Comparison of ENCODE assay signal across 24 cellular contexts in the genomic region with DNA sequence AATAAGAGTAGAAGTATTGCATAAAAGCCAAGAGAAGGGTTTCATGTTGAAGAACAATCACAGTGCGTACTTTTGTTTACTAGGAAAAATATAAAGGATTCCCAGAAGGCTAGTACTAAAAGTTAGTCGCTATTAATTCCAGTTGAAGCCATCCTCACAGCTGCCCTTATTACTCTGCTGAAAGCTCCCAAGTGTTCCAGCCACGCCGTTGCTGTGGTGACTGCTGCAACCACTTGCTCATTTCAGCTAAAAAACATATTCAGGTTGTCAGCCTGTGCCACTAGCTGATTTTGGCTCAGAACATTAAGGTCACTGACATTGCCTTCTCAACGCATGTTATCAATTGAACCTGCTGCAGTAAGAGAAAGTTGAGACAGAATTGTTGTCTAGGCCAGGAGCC.
DNase-seq lines count a peak whose midpoint lies in the region; ATAC-seq, FAIRE-seq and TF ChIP-seq lines count a peak whose summit lies in the region.
"Had no signal": no experiment of that assay in that cellular context is flagged by ENCODE, and none has a peak within 500 bp of the region (broad histone marks: within the 10 kb centered on the region; RNA-seq: fewer than 3 reads in every experiment).

No MANE protein-coding gene starts in this region.

- H3K36me3 Mint-ChIP-seq in T-helper 17 cell (ENCODE audit: low read depth), result no peaks in the 10 kb centered on the region
- H3K36me3 Mint-ChIP-seq: CD8-positive, alpha-beta memory T cell had no signal

- in situ Hi-C loops in brain microvascular endothelial cell (cut with HindIII; ENCODE audit: low pct_ligation_motif_present, low sequenced_read_pairs), result no loop called here

- no peak overlapping the region for H3K4me3 Mint-ChIP-seq in T-helper 17 cell
- H3K4me3 Mint-ChIP-seq: CD14-positive monocyte; CD4-positive, alpha-beta T cell; CD8-positive, alpha-beta memory T cell; HFFc6 had no signal

- no peaks in the 10 kb centered on the region for H3K9me3 ChIP-seq in T-helper 17 cell (ENCODE audit: control insufficient read depth, low read length, poor library complexity, severe bottlenecking)
- H3K9me3 ChIP-seq: BE2C; BLaER1 treated with 17β-estradiol and CSF1 and Interleukin-3, amounts not matched to agents 10 nM and 100 nM; HAP-1 had no signal

- no peak for ATAC-seq in T-helper 17 cell

- DNase-seq in Ammon's horn (ENCODE audit: low spot score), result peak; percentile 29
- DNase-seq in myocyte (ENCODE audit: low read depth), result peak; percentile 13
- DNase-seq in brain microvascular endothelial cell, result no peak
- no peak for DNase-seq in T-helper 17 cell
- no peak for DNase-seq in GM10266 (ENCODE audit: extremely low spot score)
- DNase-seq: BE2C; CD4-positive, alpha-beta T cell; CD8-positive, alpha-beta memory T cell; DMS 273 treated with DMSO at 0.1 percent for 48 hours; DMS79; EL; GDM1; GOT3; HFFc6 had no signal

- no peaks in the 10 kb centered on the region for H3K27me3 ChIP-seq in brain microvascular endothelial cell (replicated peaks)
- H3K27me3 ChIP-seq: BE2C; BLaER1 treated with 17β-estradiol and CSF1 and Interleukin-3, amounts not matched to agents 10 nM and 100 nM had no signal

- FAIRE-seq in islet of Langerhans (lab: Jason Lieb, UNC), result peak; percentile 87
- FAIRE-seq: A204.1, D721Med, GM12891, GM18507, H54 had no signal

- no peak overlapping the region for H3K4me3 ChIP-seq in brain microvascular endothelial cell (ENCODE audit: low read depth, low read length)
- H3K4me3 ChIP-seq: BLaER1 treated with 17β-estradiol and CSF1 and Interleukin-3, amounts not matched to agents 10 nM and 100 nM; HAP-1 had no signal

- H3K4me1 Mint-ChIP-seq in T-helper 17 cell, result peaks cover 9% of the 10 kb centered on the region

- no peak overlapping the region for H3K27ac ChIP-seq in brain microvascular endothelial cell
- H3K27ac ChIP-seq: 22Rv1; BLaER1 treated with 17β-estradiol and CSF1 and Interleukin-3, amounts not matched to agents 10 nM and 100 nM had no signal

- H3K27ac Mint-ChIP-seq in T-helper 17 cell, result no peak overlapping the region
- H3K27ac Mint-ChIP-seq: CD14-positive monocyte; CD4-positive, alpha-beta T cell; CD8-positive, alpha-beta memory T cell; HFFc6 had no signal

- no peaks in the 10 kb centered on the region for H3K27me3 Mint-ChIP-seq in T-helper 17 cell
- H3K27me3 Mint-ChIP-seq: CD4-positive, alpha-beta T cell; CD8-positive, alpha-beta memory T cell had no signal

- H3K36me3 ChIP-seq in brain microvascular endothelial cell (replicated peaks), result no peaks in the 10 kb centered on the region
- H3K36me3 ChIP-seq: BE2C; BLaER1 treated with 17β-estradiol and CSF1 and Interleukin-3, amounts not matched to agents 10 nM and 100 nM; HAP-1 had no signal

- TF ChIP-seq CTCF in brain microvascular endothelial cell (IDR thresholded peaks at IDR 0.05; ENCODE audit: low read depth, low read length, missing control alignments) (no peak), GM10266 (IDR thresholded peaks at IDR 0.05; ENCODE audit: control insufficient read depth, insufficient read depth, low read depth, missing control alignments) (no peak)

Comparison
In these comparisons a context has a peak if more than half of its experiments do, and no peak if none do; other contexts are left out.
1. DNase-seq: peak in Ammon's horn (single experiment) and myocyte (single experiment); none in brain microvascular endothelial cell (single experiment), T-helper 17 cell (0 of 3) and GM10266 (single experiment).